ENCODE assay signal across 23 cellular contexts in the genomic region with DNA sequence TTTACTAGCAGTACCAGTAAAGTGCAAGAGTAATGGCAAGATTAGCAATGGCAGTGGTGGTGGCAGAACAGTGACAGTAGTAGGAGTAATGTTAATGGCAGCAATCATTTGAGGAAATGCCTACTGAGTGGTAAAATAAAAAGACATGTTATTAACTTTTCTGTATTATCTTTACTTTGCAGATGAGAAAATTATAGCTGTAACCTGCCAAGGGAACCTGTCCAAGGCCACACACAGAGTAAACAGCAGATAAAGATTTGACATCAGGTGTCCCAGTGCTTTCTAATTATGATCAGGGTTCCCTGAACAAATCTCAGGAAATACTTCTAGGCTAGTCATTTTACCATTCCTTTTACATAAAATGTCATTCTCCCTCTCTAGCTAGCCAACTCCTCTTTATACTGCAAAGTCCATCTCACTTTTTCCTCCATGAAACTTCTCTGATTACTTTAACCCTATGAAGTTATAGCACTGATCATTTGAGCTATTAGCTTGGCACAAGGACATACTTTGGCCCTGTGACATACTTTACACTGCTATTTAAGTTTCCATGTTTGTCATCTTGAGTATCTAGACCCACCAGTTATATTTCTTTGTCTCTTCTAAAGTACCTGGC.
A peak's percentile ranks its signal among the peaks of the same experiment; 100 is the strongest.
DNase-seq lines count a peak whose midpoint lies in the region; TF ChIP-seq lines count a peak whose summit lies in the region.
"Had no signal": no experiment of that assay in that cellular context is flagged by ENCODE, and none has a peak within 500 bp of the region (broad histone marks: within the 10 kb centered on the region; RNA-seq: fewer than 3 reads in every experiment).

No MANE protein-coding gene starts in this region.

- H3K36me3 ChIP-seq in smooth muscle cell (ENCODE audit: low read depth), result no peaks in the 10 kb centered on the region
- H3K36me3 ChIP-seq: MG63, SJCRH30 had no signal

- H3K4me3 ChIP-seq in smooth muscle cell, result no peak overlapping the region
- H3K4me3 ChIP-seq: A549; BLaER1 treated with 17β-estradiol and CSF1 and Interleukin-3, amounts not matched to agents 10 nM and 100 nM; MG63; PC-9; SJCRH30 had no signal

- peaks cover 19% of the 10 kb centered on the region for H3F3A ChIP-seq in smooth muscle cell (ENCODE audit: low read depth)

- no peaks in the 10 kb centered on the region for H3K9me3 ChIP-seq in smooth muscle cell (replicated peaks; ENCODE audit: low read depth)
- H3K9me3 ChIP-seq: A549; BLaER1 treated with 17β-estradiol and CSF1 and Interleukin-3, amounts not matched to agents 10 nM and 100 nM; MG63; SJCRH30 had no signal

- H3K27ac ChIP-seq in C4-2B, result peak overlapping the region; percentile 67
- H3K27ac ChIP-seq in VCaP, result peak overlapping the region; percentile 39
- no peak overlapping the region for H3K27ac ChIP-seq in smooth muscle cell (ENCODE audit: low read depth)
- H3K27ac ChIP-seq: A549; BLaER1 treated with 17β-estradiol and CSF1 and Interleukin-3, amounts not matched to agents 10 nM and 100 nM; PC-9; SJCRH30 had no signal

- H3K4me2 ChIP-seq in smooth muscle cell, result no peak overlapping the region
- H3K4me2 ChIP-seq: A549; BLaER1 treated with 17β-estradiol and CSF1 and Interleukin-3, amounts not matched to agents 10 nM and 100 nM; PC-9 had no signal

- peaks cover under 1% of the 10 kb centered on the region for H3K79me2 ChIP-seq in smooth muscle cell (ENCODE audit: low read depth)

- H3K9ac ChIP-seq in smooth muscle cell (ENCODE audit: low read depth), result no peak overlapping the region
- H3K9ac ChIP-seq: BLaER1 treated with 17β-estradiol and CSF1 and Interleukin-3, amounts not matched to agents 10 nM and 100 nM had no signal

- DNase-seq in COR-L47 (lab: John Stamatoyannopoulos, UW) (peak; percentile 68), NCI-H146 treated with DMSO at 0.1 percent for 48 hours (lab: John Stamatoyannopoulos, UW; ENCODE audit: unreplicated experiment) (peak; percentile 21), NCI-H82 (lab: John Stamatoyannopoulos, UW) (no peak), smooth muscle cell (lab: John Stamatoyannopoulos, UW; ENCODE audit: unreplicated experiment) (no peak), NCI-H774 (lab: John Stamatoyannopoulos, UW) (no peak)
- DNase-seq: AML-193; CD8-positive, alpha-beta T cell; DMS 273 treated with DMSO at 0.1 percent for 48 hours; DMS79 treated with DMSO at 0.1 percent for 48 hours; KBM-7; MG63; NCI-H1436; NCI-H2029; NCI-H2171; NCI-H226; NCI-H510A; PC-9; SJCRH30; T-helper 1 cell had no signal

- H3K4me1 ChIP-seq in smooth muscle cell (ENCODE audit: low read depth), result no peaks in the 10 kb centered on the region
- H3K4me1 ChIP-seq: A549 had no signal

- no peak overlapping the region for H2AFZ ChIP-seq in smooth muscle cell (ENCODE audit: low read depth)
- H2AFZ ChIP-seq: PC-9 had no signal

- no peaks in the 10 kb centered on the region for H3K27me3 ChIP-seq in smooth muscle cell (ENCODE audit: low read depth)
- H3K27me3 ChIP-seq: BLaER1 treated with 17β-estradiol and CSF1 and Interleukin-3, amounts not matched to agents 10 nM and 100 nM; MG63; SJCRH30 had no signal

- TF ChIP-seq CTCF in C4-2B (conservative IDR thresholded peaks at IDR 0.05), result no peak
- TF ChIP-seq CTCF in VCaP (conservative IDR thresholded peaks at IDR 0.05), result no peak
- no peak for TF ChIP-seq CTCF in smooth muscle cell (IDR thresholded peaks at IDR 0.05; ENCODE audit: borderline replicate concordance, insufficient read depth, poor library complexity, severe bottlenecking)

- no peaks in the 10 kb centered on the region for H4K20me1 ChIP-seq in smooth muscle cell (ENCODE audit: low read depth)

Comparison
In these comparisons a context has a peak if more than half of its experiments do, and no peak if none do; other contexts are left out.
1. DNase-seq: peak in COR-L47 (single experiment) and NCI-H146 treated with DMSO at 0.1 percent for 48 hours (single experiment); none in NCI-H82 (single experiment), smooth muscle cell (single experiment) and NCI-H774 (single experiment).